17 cellular contexts compared by ENCODE assay signal in the genomic region with DNA sequence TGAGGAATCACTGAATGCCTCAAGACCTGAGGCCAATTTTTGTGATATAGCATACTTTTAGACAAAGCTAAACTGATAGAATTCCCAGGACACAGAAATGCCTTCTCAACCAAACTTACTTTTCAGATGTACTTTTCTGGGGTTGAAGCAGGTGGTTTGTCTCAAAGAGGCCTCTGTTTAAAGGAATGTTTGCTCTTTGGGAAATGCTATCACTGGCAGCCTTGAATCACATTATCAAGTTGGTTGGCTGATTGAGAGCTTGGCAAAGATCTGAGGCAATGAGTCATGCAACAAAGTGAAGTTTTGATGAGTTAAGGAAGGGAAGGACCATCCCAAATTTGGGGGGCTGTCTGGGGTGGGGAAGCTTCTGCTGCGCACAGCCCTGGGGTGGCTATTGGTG.
DNase-seq lines count a peak whose midpoint lies in the region; ATAC-seq, FAIRE-seq and TF ChIP-seq lines count a peak whose summit lies in the region.
"Had no signal": no experiment of that assay in that cellular context is flagged by ENCODE, and none has a peak within 500 bp of the region (broad histone marks: within the 10 kb centered on the region; RNA-seq: fewer than 3 reads in every experiment).

No MANE protein-coding gene starts in this region.

- H3K9me2 ChIP-seq in SK-N-SH, result no peaks in the 10 kb centered on the region

- H3K36me3 ChIP-seq in SK-N-SH (replicated peaks in 1 of 2; ENCODE audit: control insufficient read depth in 1 of 2, insufficient read depth in 2 of 2, low read length in 1 of 2) (no peaks in the 10 kb centered on the region), pancreas (no peaks in the 10 kb centered on the region)

- FAIRE-seq in pancreas (lab: Jason Lieb, UNC), result no peak
- FAIRE-seq: G401.6, GM12891 had no signal

- POLR2A ChIA-PET in SK-N-SH (lab: Yijun Ruan, JAX), result no interaction called here

- H3K9ac ChIP-seq in SK-N-SH, result no peak overlapping the region

- CTCF ChIA-PET in SK-N-SH (lab: Yijun Ruan, JAX), result interaction anchor here (1.1 kb wide), 1 partner anchor 101 kb away, joined by 3 read pairs; no protein-coding TSS in a partner anchor

- intact Hi-C loops in pancreas (cut with DNase I), result no loop called here

- H3F3A ChIP-seq in SK-N-SH (replicated peaks; ENCODE audit: insufficient read depth), result no peaks in the 10 kb centered on the region

- TF ChIP-seq RAD21 in SK-N-SH (IDR thresholded peaks at IDR 0.05; ENCODE audit: low read length), result no peak

- H2AFZ ChIP-seq in SK-N-SH (ENCODE audit: low read depth), result no peak overlapping the region

- H3K4me1 ChIP-seq in SK-N-SH (ENCODE audit: control insufficient read depth in 1 of 2, insufficient read depth in 2 of 2, low read depth in 1 of 2, low read length in 1 of 2) (peaks cover 0 to 7% of the 10 kb centered on the region in 2 experiments; a peak in 1 of 4 replicates), pancreas (peaks cover 0 to 22% (median 18%) of the 10 kb centered on the region in 3 donors)

- ATAC-seq in SK-N-SH treated with all-trans-retinoic acid at 6 μM for 48 hours, result no peak
- ATAC-seq in pancreas, result peak in 3 of 4 donors; percentile 50 to 68 (median 55)
- ATAC-seq in GM18867 (IDR thresholded peaks at IDR 0.05; ENCODE audit: unreplicated experiment), result no peak

- H4K20me1 ChIP-seq in SK-N-SH (ENCODE audit: insufficient read depth), result no peaks in the 10 kb centered on the region

- no peaks in the 10 kb centered on the region for H3K9me3 ChIP-seq in SK-N-SH
- no peaks in the 10 kb centered on the region for H3K9me3 ChIP-seq in pancreas

- H3K27ac ChIP-seq in SK-N-SH (ENCODE audit: low read depth in 2 of 2, low read length in 1 of 2), result no peak overlapping the region
- H3K27ac ChIP-seq in pancreas, result no peak overlapping the region
- H3K27ac ChIP-seq: 22Rv1 had no signal

- no peak for TF ChIP-seq EP300 in SK-N-SH (IDR thresholded peaks at IDR 0.05; ENCODE audit: borderline replicate concordance in 1 of 2, low read depth in 1 of 2, low read length in 1 of 2)

- no peaks in the 10 kb centered on the region for H3K79me2 ChIP-seq in SK-N-SH (ENCODE audit: insufficient read depth)

- no peak for DNase-seq in SK-N-SH
- DNase-seq in HT1080 (ENCODE audit: low read depth), result peak; percentile 6
- DNase-seq in fibroblast of the aortic adventitia (ENCODE audit: low read depth), result peak; percentile 1
- no peak for DNase-seq in pancreas
- DNase-seq in ecto neural progenitor cell (ENCODE audit: low spot score), result no peak
- no peak for DNase-seq in NCI-H128 (lab: John Stamatoyannopoulos, UW; ENCODE audit: unreplicated experiment)
- DNase-seq: CD8-positive, alpha-beta memory T cell; DMS 273 treated with DMSO at 0.1 percent for 48 hours; DMS79; EL; GOT3; H9 had no signal

- 36% methylated on average over 1 of the region's 1 CpG for WGBS in SK-N-SH (ENCODE audit: low lambda C conversion rate)
- 95% methylated on average over 1 of the region's 1 CpG for WGBS in pancreas, 2 donors

- H3K27me3 ChIP-seq in SK-N-SH (ENCODE audit: insufficient read depth), result no peaks in the 10 kb centered on the region
- H3K27me3 ChIP-seq in pancreas, result no peaks in the 10 kb centered on the region

- H3K4me3 ChIP-seq in SK-N-SH (ENCODE audit: low read depth in 2 of 2, low read length in 1 of 2) (no peak overlapping the region), fibroblast of the aortic adventitia (ENCODE audit: low read depth, low read length) (no peak overlapping the region), pancreas (no peak overlapping the region)

- TF ChIP-seq CTCF in SK-N-SH (IDR thresholded peaks at IDR 0.05) (no peak), fibroblast of the aortic adventitia (IDR thresholded peaks at IDR 0.05; ENCODE audit: insufficient read depth, low read length) (no peak), pancreas (IDR thresholded peaks at IDR 0.05) (no peak)

- H3K4me2 ChIP-seq in SK-N-SH, result no peak overlapping the region

TF ChIP-seq in SK-N-SH treated with all-trans-retinoic acid at 6 μM for 48 hours, 23 proteins besides CTCF, POLR2A, EP300 and RAD21:
- TF ChIP-seq CSDC2 (CRISPR knock-in tag; IDR thresholded peaks at IDR 0.05) (no peak), ARNTL (CRISPR knock-in tag; IDR thresholded peaks at IDR 0.05; ENCODE audit: borderline replicate concordance, low read depth) (no peak), ZC3H10 (CRISPR knock-in tag; IDR thresholded peaks at IDR 0.05) (no peak), ESRRG (CRISPR knock-in tag; IDR thresholded peaks at IDR 0.05) (no peak), PPARA (CRISPR knock-in tag; IDR thresholded peaks at IDR 0.05; ENCODE audit: borderline replicate concordance) (no peak), TOX (CRISPR knock-in tag; IDR thresholded peaks at IDR 0.05; ENCODE audit: borderline replicate concordance) (no peak), ISL1 (CRISPR knock-in tag; IDR thresholded peaks at IDR 0.05) (0 out of 2 replicates have a peak, but pooled peaks have one; percentile 33)
- TF ChIP-seq, protein P1, sequence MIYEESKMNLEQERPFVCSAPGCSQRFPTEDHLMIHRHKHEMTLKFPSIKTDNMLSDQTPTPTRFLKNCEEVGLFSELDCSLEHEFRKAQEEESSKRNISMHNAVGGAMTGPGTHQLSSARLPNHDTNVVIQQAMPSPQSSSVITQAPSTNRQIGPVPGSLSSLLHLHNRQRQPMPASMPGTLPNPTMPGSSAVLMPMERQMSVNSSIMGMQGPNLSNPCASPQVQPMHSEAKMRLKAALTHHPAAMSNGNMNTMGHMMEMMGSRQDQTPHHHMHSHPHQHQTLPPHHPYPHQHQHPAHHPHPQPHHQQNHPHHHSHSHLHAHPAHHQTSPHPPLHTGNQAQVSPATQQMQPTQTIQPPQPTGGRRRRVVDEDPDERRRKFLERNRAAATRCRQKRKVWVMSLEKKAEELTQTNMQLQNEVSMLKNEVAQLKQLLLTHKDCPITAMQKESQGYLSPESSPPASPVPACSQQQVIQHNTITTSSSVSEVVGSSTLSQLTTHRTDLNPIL (CRISPR knock-in tag; IDR thresholded peaks at IDR 0.05; ENCODE audit: low read depth), result no peak
- TF ChIP-seq, protein P2, sequence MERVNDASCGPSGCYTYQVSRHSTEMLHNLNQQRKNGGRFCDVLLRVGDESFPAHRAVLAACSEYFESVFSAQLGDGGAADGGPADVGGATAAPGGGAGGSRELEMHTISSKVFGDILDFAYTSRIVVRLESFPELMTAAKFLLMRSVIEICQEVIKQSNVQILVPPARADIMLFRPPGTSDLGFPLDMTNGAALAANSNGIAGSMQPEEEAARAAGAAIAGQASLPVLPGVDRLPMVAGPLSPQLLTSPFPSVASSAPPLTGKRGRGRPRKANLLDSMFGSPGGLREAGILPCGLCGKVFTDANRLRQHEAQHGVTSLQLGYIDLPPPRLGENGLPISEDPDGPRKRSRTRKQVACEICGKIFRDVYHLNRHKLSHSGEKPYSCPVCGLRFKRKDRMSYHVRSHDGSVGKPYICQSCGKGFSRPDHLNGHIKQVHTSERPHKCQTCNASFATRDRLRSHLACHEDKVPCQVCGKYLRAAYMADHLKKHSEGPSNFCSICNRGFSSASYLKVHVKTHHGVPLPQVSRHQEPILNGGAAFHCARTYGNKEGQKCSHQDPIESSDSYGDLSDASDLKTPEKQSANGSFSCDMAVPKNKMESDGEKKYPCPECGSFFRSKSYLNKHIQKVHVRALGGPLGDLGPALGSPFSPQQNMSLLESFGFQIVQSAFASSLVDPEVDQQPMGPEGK (CRISPR knock-in tag; IDR thresholded peaks at IDR 0.05; ENCODE audit: borderline replicate concordance), result no peak

TF ChIP-seq in SK-N-SH, 30 proteins besides CTCF, POLR2A, EP300 and RAD21:
- TF ChIP-seq FOXM1 (IDR thresholded peaks at IDR 0.05; ENCODE audit: low read depth) (no peak), POLR2AphosphoS5 (IDR thresholded peaks at IDR 0.05; ENCODE audit: low read depth, low read length) (no peak), TAF1 (IDR thresholded peaks at IDR 0.05; ENCODE audit: borderline replicate concordance, low read depth, low read length) (no peak), MXI1 (IDR thresholded peaks at IDR 0.05; ENCODE audit: low read depth, low read length) (no peak), CHD2 (IDR thresholded peaks at IDR 0.05; ENCODE audit: low read length, partially characterized antibody) (no peak), GABPA (IDR thresholded peaks at IDR 0.05; ENCODE audit: low read depth) (no peak), SMC3 (IDR thresholded peaks at IDR 0.05; ENCODE audit: low read depth, low read length) (no peak)
- TF ChIP-seq, protein P3, sequence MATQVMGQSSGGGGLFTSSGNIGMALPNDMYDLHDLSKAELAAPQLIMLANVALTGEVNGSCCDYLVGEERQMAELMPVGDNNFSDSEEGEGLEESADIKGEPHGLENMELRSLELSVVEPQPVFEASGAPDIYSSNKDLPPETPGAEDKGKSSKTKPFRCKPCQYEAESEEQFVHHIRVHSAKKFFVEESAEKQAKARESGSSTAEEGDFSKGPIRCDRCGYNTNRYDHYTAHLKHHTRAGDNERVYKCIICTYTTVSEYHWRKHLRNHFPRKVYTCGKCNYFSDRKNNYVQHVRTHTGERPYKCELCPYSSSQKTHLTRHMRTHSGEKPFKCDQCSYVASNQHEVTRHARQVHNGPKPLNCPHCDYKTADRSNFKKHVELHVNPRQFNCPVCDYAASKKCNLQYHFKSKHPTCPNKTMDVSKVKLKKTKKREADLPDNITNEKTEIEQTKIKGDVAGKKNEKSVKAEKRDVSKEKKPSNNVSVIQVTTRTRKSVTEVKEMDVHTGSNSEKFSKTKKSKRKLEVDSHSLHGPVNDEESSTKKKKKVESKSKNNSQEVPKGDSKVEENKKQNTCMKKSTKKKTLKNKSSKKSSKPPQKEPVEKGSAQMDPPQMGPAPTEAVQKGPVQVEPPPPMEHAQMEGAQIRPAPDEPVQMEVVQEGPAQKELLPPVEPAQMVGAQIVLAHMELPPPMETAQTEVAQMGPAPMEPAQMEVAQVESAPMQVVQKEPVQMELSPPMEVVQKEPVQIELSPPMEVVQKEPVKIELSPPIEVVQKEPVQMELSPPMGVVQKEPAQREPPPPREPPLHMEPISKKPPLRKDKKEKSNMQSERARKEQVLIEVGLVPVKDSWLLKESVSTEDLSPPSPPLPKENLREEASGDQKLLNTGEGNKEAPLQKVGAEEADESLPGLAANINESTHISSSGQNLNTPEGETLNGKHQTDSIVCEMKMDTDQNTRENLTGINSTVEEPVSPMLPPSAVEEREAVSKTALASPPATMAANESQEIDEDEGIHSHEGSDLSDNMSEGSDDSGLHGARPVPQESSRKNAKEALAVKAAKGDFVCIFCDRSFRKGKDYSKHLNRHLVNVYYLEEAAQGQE (IDR thresholded peaks at IDR 0.05; ENCODE audit: low read depth, low read length), result no peak
- TF ChIP-seq, protein P4, sequence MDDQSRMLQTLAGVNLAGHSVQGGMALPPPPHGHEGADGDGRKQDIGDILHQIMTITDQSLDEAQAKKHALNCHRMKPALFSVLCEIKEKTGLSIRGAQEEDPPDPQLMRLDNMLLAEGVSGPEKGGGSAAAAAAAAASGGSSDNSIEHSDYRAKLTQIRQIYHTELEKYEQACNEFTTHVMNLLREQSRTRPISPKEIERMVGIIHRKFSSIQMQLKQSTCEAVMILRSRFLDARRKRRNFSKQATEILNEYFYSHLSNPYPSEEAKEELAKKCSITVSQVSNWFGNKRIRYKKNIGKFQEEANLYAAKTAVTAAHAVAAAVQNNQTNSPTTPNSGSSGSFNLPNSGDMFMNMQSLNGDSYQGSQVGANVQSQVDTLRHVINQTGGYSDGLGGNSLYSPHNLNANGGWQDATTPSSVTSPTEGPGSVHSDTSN (IDR thresholded peaks at IDR 0.05), result no peak

Comparison
In these comparisons a context has a peak if more than half of its experiments do, and no peak if none do; other contexts are left out.
1. ATAC-seq: peak in pancreas (3 of 4); none in SK-N-SH treated with all-trans-retinoic acid at 6 μM for 48 hours (single experiment) and GM18867 (single experiment).
2. DNase-seq: peak in HT1080 (single experiment) and fibroblast of the aortic adventitia (single experiment); none in SK-N-SH (single experiment), pancreas (0 of 6), ecto neural progenitor cell (single experiment) and NCI-H128 (single experiment).